7 cellular contexts compared by ENCODE assay signal in genomic region chr2:43823751-43824150, GRCh38. TPM values are rescaled to one million over a fixed set of nuclear protein-coding genes. Genes with fewer than 3 reads are reported as not detected.
"Had no signal": no experiment of that assay in that cellular context is flagged by ENCODE, and none has a peak within 500 bp of the region (broad histone marks: within the 10 kb centered on the region; RNA-seq: fewer than 3 reads in every experiment).

No MANE protein-coding gene starts in this region.

- H3K4me3 Mint-ChIP-seq: H9 had no signal

- DNase-seq: GM23248, H9, HCEC 1CT, IMR-90 had no signal

- ATAC-seq: K562 had no signal

- H3K27ac ChIP-seq: GM23248 had no signal

- H3K9me3 Mint-ChIP-seq: H9 had no signal

- H3K27ac Mint-ChIP-seq: H9 had no signal

- H3K4me3 ChIP-seq: GM23248, K562 had no signal

- H2AFZ ChIP-seq: GM23248 had no signal

RNA-seq across cellular contexts. Expression of gene ABCG5, which starts 14.9 kb away (rescaled TPM):
- total RNA-seq: GM23248, H4, H9, HT-29, IMR-90, K562 had no signal
- polyA plus RNA-seq: GM23248, IMR-90 had no signal

RNA-seq across cellular contexts. Expression of gene ABCG8, which starts 15.0 kb away (rescaled TPM):
- total RNA-seq: GM23248, H4, H9, HT-29, IMR-90, K562 had no signal
- polyA plus RNA-seq: IMR-90, K562 had no signal
